Comparison of ENCODE assay signal across 22 cellular contexts in the genomic region with DNA sequence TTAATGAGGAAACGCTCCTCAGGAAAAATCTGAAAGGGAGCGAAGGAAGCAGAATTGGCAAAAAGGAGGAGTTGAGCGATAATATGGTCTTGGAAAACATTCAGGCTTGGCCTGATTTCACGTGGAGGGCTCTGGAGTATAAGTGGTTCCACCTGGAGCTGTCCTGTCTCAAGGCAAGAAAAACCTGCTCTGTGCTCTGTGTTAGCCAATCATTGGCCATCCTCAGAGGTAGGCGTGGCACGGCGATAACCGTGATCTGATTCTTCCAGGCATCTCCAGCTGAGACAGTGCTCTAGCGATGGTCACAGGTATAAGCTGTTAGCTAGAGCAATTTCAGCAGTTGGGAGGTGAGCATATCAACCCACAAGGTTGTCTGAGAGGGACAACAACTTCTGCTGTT.
"Had no signal": no experiment of that assay in that cellular context is flagged by ENCODE, and none has a peak within 500 bp of the region (broad histone marks: within the 10 kb centered on the region; RNA-seq: fewer than 3 reads in every experiment).

No MANE protein-coding gene starts in this region.

- H3K27me3 Mint-ChIP-seq: memory B cell; stimulated activated memory B cell treated with anti-CD40 and anti-IgM and Interleukin-4, amounts not matched to agents 10 μg/mL and 1 μg/mL and 100 μg/mL, for 72 hours had no signal

- H3K4me1 Mint-ChIP-seq: memory B cell; natural killer cell; stimulated activated memory B cell treated with anti-CD40 and anti-IgM and Interleukin-4, amounts not matched to agents 10 μg/mL and 1 μg/mL and 100 μg/mL, for 72 hours had no signal

- ATAC-seq: left lobe of liver; natural killer cell; psoas muscle; right cardiac atrium; stimulated activated memory B cell treated with anti-CD40 and anti-IgM and Interleukin-4, amounts not matched to agents 10 μg/mL and 1 μg/mL and 100 μg/mL, for 72 hours; stimulated activated naive CD8-positive, alpha-beta T cell treated with anti-CD3 and anti-CD28 coated beads, Interleukin-15, Interleukin-2, amounts not matched to agents 100 U/mL and 50 U/mL, for 24 hours had no signal

- H3K4me3 ChIP-seq: dorsolateral prefrontal cortex, lung, ovary, psoas muscle, sigmoid colon, testis, tibial artery, upper lobe of left lung had no signal

- H3K9me3 ChIP-seq: ovary, sigmoid colon, testis, tibial artery, upper lobe of left lung had no signal

- H3K27ac ChIP-seq: dorsolateral prefrontal cortex, psoas muscle, sigmoid colon, testis, tibial artery, upper lobe of left lung had no signal

- DNase-seq: cortex of kidney; dorsolateral prefrontal cortex; effector CD4-positive, alpha-beta T cell; hypothalamus; kidney; natural killer cell; occipital lobe; posterior cingulate gyrus; psoas muscle; right cardiac atrium; sigmoid colon; stimulated activated CD4-positive, alpha-beta T cell treated with anti-CD3 and anti-CD28 coated beads, Interleukin-4, amount 100 ng/mL, for 4 hours; stimulated activated naive CD8-positive, alpha-beta T cell treated with anti-CD3 and anti-CD28 coated beads, Interleukin-15, Interleukin-2, amounts not matched to agents 100 U/mL and 50 U/mL, for 24 hours; substantia nigra; testis; tibial artery; upper lobe of left lung had no signal

- H3K27me3 ChIP-seq: ovary, sigmoid colon, testis, tibial artery, upper lobe of left lung had no signal

- H3K4me1 ChIP-seq: psoas muscle, upper lobe of left lung had no signal

- H3K36me3 Mint-ChIP-seq: memory B cell; natural killer cell; stimulated activated memory B cell treated with anti-CD40 and anti-IgM and Interleukin-4, amounts not matched to agents 10 μg/mL and 1 μg/mL and 100 μg/mL, for 72 hours had no signal

- H3K9me3 Mint-ChIP-seq: natural killer cell; stimulated activated memory B cell treated with anti-CD40 and anti-IgM and Interleukin-4, amounts not matched to agents 10 μg/mL and 1 μg/mL and 100 μg/mL, for 72 hours had no signal

- H3K4me3 Mint-ChIP-seq: memory B cell; natural killer cell; stimulated activated memory B cell treated with anti-CD40 and anti-IgM and Interleukin-4, amounts not matched to agents 10 μg/mL and 1 μg/mL and 100 μg/mL, for 72 hours had no signal

- H3K36me3 ChIP-seq: ovary, sigmoid colon, tibial artery, upper lobe of left lung had no signal

- H3K27ac Mint-ChIP-seq: memory B cell; natural killer cell; stimulated activated memory B cell treated with anti-CD40 and anti-IgM and Interleukin-4, amounts not matched to agents 10 μg/mL and 1 μg/mL and 100 μg/mL, for 72 hours had no signal
